In genomic region chr5:112479418-112479817, GRCh38 we compare ENCODE assay signal across 13 cellular contexts.
DNase-seq lines count a peak whose midpoint lies in the region; ATAC-seq and TF ChIP-seq lines count a peak whose summit lies in the region.
"Had no signal": no experiment of that assay in that cellular context is flagged by ENCODE, and none has a peak within 500 bp of the region (broad histone marks: within the 10 kb centered on the region; RNA-seq: fewer than 3 reads in every experiment).

No MANE protein-coding gene starts in this region.

- no peaks in the 10 kb centered on the region for H3K36me3 Mint-ChIP-seq in immature natural killer cell

- H3K4me3 Mint-ChIP-seq in immature natural killer cell, result no peak overlapping the region
- H3K4me3 Mint-ChIP-seq: activated CD4-positive, alpha-beta T cell treated with anti-CD3 and anti-CD28 coated beads for 36 hours had no signal

- H3K4me3 ChIP-seq in AG04449 (ENCODE audit: low read depth, low read length), result no peak overlapping the region
- H3K4me3 ChIP-seq: A549 had no signal

- TF ChIP-seq CTCF in AG04449 (IDR thresholded peaks at IDR 0.05; ENCODE audit: insufficient read depth, low read length, missing control alignments), result no peak
- no peak for TF ChIP-seq CTCF in foreskin keratinocyte (conservative IDR thresholded peaks at IDR 0.05)
- TF ChIP-seq CTCF in GM10266 (IDR thresholded peaks at IDR 0.05; ENCODE audit: control insufficient read depth, insufficient read depth, low read depth, missing control alignments), result no peak

- H3K9me3 Mint-ChIP-seq in immature natural killer cell, result peaks cover 0 to 3% (median 0%) of the 10 kb centered on the region in 6 donors

- H3K27ac Mint-ChIP-seq in immature natural killer cell, result no peak overlapping the region
- H3K27ac Mint-ChIP-seq: activated CD4-positive, alpha-beta T cell treated with anti-CD3 and anti-CD28 coated beads for 36 hours had no signal

- no peak overlapping the region for H3K27ac ChIP-seq in foreskin keratinocyte

- no peaks in the 10 kb centered on the region for H3K27me3 ChIP-seq in foreskin keratinocyte

- CTCF ChIA-PET in AG04449 (lab: Yijun Ruan, JAX), result interaction anchor here (1.5 to 1.9 kb wide), 2 partner anchors 13 to 16 kb away, joined by 3 to 11 read pairs; no protein-coding TSS in a partner anchor

- DNase-seq in AG04449 (ENCODE audit: low read depth, low spot score) (peak; percentile 31), amniotic epithelial cell (ENCODE audit: low read depth) (peak; percentile 8), foreskin keratinocyte (peak; percentile 47 to 80), MV-4-11 (lab: John Stamatoyannopoulos, UW) (no peak), immature natural killer cell (no peak), GM10266 (ENCODE audit: extremely low spot score) (no peak)
- DNase-seq: activated CD4-positive, alpha-beta T cell treated with anti-CD3 and anti-CD28 coated beads for 36 hours; activated naive CD4-positive, alpha-beta T cell treated with Interleukin-2 at 50 U/mL for 16 hours; NCI-H187 treated with DMSO at 0.1 percent for 48 hours; stimulated activated CD4-positive, alpha-beta T cell treated with anti-CD3 and anti-CD28 coated beads, Interleukin-2, amount 100 ng/mL, for 24 hours had no signal

- ATAC-seq in HG02571 (IDR thresholded peaks at IDR 0.05; ENCODE audit: unreplicated experiment) (peak; percentile 51), foreskin keratinocyte (peak; percentile 97), GM18907 (IDR thresholded peaks at IDR 0.05; ENCODE audit: unreplicated experiment) (no peak)
- ATAC-seq: A549; activated CD4-positive, alpha-beta T cell treated with anti-CD3 and anti-CD28 coated beads for 36 hours had no signal

- no peaks in the 10 kb centered on the region for H3K4me1 Mint-ChIP-seq in immature natural killer cell
- H3K4me1 Mint-ChIP-seq: activated CD4-positive, alpha-beta T cell treated with anti-CD3 and anti-CD28 coated beads for 36 hours had no signal

- POLR2A ChIA-PET in AG04449 (lab: Yijun Ruan, JAX), result no interaction called here

- H3K27me3 Mint-ChIP-seq in immature natural killer cell (ENCODE audit: low read depth in 3 of 3), result peaks cover 3 to 21% (median 4%) of the 10 kb centered on the region in 3 donors

- H3K4me1 ChIP-seq in foreskin keratinocyte, result peaks cover 13% of the 10 kb centered on the region

Comparison
In these comparisons a context has a peak if more than half of its experiments do, and no peak if none do; other contexts are left out.
1. DNase-seq: peak in AG04449 (single experiment), amniotic epithelial cell (single experiment) and foreskin keratinocyte (2 of 2); none in MV-4-11 (single experiment), immature natural killer cell (0 of 3) and GM10266 (single experiment).